Comparison of ENCODE assay signal across 17 cellular contexts in the genomic region with DNA sequence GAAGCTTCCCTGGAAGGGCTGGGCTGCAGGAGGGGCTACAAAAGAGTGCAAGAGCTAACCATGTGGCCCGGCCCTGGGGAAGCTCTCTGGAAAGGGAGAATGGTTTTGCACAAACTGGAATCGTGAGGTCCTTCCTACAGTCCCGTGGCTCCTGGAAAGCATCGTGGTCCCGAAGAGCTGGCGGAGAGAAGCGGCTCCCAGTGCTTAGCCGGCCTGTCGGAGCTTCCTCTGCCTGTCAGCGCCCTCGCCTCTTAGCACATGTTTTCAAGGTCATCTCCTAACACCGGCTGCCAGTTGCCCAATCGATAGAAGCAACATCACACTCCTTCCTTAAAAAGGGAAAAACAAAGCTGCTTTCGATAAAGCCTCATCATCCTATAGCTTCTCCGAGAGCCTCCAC.
"Had no signal": no experiment of that assay in that cellular context is flagged by ENCODE, and none has a peak within 500 bp of the region (broad histone marks: within the 10 kb centered on the region; RNA-seq: fewer than 3 reads in every experiment).

No MANE protein-coding gene starts in this region.

- H3K27ac Mint-ChIP-seq: mesothelial cell of epicardium had no signal

- H3K9me3 Mint-ChIP-seq: mesothelial cell of epicardium had no signal

- H3K27me3 ChIP-seq: foreskin keratinocyte, heart right ventricle had no signal

- ATAC-seq: foreskin keratinocyte, gastroesophageal sphincter, left cardiac atrium, left lung, left ventricle myocardium superior, lower lobe of right lung, mucosa of descending colon had no signal

- H3K4me3 ChIP-seq: coronary artery, dorsolateral prefrontal cortex, esophagus muscularis mucosa, gastroesophageal sphincter, heart right ventricle, left lung, lower lobe of right lung, mucosa of descending colon had no signal

- H3K4me3 Mint-ChIP-seq: mesothelial cell of epicardium had no signal

- DNase-seq: dermis blood vessel endothelial cell; dorsolateral prefrontal cortex; effector CD4-positive, alpha-beta T cell; effector memory CD4-positive, alpha-beta T cell; foreskin keratinocyte; heart right ventricle; hippocampal formation; left cardiac atrium; left lung; left ventricle myocardium superior; lower lobe of right lung; mesenchymal stem cell; mucosa of descending colon had no signal

- H3K9me3 ChIP-seq: esophagus muscularis mucosa, gastroesophageal sphincter, heart right ventricle, left lung, lower lobe of right lung, mucosa of descending colon had no signal

- H3K27ac ChIP-seq: coronary artery, dorsolateral prefrontal cortex, esophagus muscularis mucosa, foreskin keratinocyte, gastroesophageal sphincter, heart right ventricle, left lung, lower lobe of right lung had no signal

- H3K36me3 ChIP-seq: esophagus muscularis mucosa, gastroesophageal sphincter, heart right ventricle, left lung, lower lobe of right lung had no signal

- H3K36me3 Mint-ChIP-seq: mesothelial cell of epicardium had no signal

- H3K4me1 ChIP-seq: esophagus muscularis mucosa, foreskin keratinocyte, gastroesophageal sphincter, left lung, lower lobe of right lung had no signal
